Comparison of ENCODE assay signal across 8 cellular contexts in the genomic region with DNA sequence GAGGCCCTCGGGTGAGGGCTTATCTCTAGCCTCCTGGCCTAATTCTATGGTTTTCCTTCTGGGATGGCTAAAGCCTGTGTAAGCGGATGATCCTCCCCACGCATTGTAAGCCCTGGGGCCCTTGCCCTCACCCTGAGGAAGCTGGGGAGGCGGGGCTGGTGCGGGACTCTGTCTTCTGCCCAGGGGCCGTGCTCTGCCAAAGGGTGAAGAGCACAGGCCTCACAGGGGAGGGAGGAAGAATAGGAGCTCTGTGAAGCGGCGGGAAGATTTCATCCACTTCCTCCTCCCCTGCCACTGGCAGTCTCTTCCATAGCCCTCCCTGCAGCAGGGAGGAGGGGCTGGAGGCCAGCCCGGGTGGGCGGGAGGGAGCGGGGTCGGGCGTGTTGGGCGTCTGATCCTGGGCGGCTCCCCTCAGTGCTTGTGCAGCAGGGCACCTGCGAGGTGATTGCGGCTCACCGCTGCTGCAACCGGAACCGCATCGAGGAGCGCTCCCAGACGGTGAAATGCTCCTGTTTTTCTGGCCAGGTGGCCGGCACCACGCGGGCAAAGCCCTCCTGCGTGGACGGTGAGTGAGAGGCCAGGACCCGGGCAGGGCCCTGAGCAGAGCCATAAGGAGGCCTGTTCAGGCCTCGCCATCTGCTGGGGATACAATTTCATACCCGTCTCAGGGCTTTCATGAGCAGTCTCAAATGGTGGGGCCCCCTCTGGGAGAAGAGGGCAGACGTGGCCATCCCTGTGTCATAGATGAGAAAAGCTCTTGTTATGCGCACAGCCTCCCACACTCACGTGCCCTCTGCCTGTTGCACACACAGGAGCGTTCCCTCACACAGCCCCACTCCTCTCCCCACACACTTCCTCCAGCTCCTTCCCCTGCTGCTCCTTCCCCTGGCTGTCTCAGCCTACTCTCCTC. TPM values are rescaled to one million over a fixed set of nuclear protein-coding genes. Genes with fewer than 3 reads are reported as not detected.
DNase-seq lines count a peak whose midpoint lies in the region; TF ChIP-seq lines count a peak whose summit lies in the region.

No MANE protein-coding gene starts in this region.

- H3K27me3 ChIP-seq in SJCRH30 (no peaks in the 10 kb centered on the region), sigmoid colon (peaks cover 0 to 6% (median 0%) of the 10 kb centered on the region in 3 donors), thyroid gland (no peaks in the 10 kb centered on the region)

- no peaks in the 10 kb centered on the region for H3K9me3 ChIP-seq in SJCRH30 (replicated peaks)
- H3K9me3 ChIP-seq in sigmoid colon: no peaks in the 10 kb centered on the region
- no peaks in the 10 kb centered on the region for H3K9me3 ChIP-seq in thyroid gland

- no peaks in the 10 kb centered on the region for H3K36me3 ChIP-seq in SJCRH30
- no peaks in the 10 kb centered on the region for H3K36me3 ChIP-seq in sigmoid colon
- no peaks in the 10 kb centered on the region for H3K36me3 ChIP-seq in thyroid gland

- H3K4me3 ChIP-seq in SJCRH30 (peak overlapping the region; percentile 58), sigmoid colon (peak overlapping the region in 3 of 4 donors; percentile 17 to 28 (median 28)), thyroid gland (replicated peaks in 1 of 3) (no peak overlapping the region)

- TF ChIP-seq CTCF in glutamatergic neuron (IDR thresholded peaks at IDR 0.05; ENCODE audit: partially characterized antibody, unreplicated experiment) (no peak), sigmoid colon (IDR thresholded peaks at IDR 0.05) (no peak), GM10266 (IDR thresholded peaks at IDR 0.05; ENCODE audit: control insufficient read depth, insufficient read depth, low read depth, missing control alignments) (no peak), thyroid gland (IDR thresholded peaks at IDR 0.05) (no peak)

- peaks cover 12% of the 10 kb centered on the region for H3K4me1 Mint-ChIP-seq in glutamatergic neuron (ENCODE audit: low read depth, unreplicated experiment)

- no peak for TF ChIP-seq EP300 in sigmoid colon (IDR thresholded peaks at IDR 0.05)

- 13 to 14% methylated on average over 35 of the region's 35 CpGs for WGBS in sigmoid colon, 2 donors
- WGBS in thyroid gland, 2 donors: 38 to 39% methylated on average over 21 to 29 of the region's 35 CpGs

- H3K27ac ChIP-seq in SJCRH30 (no peak overlapping the region), sigmoid colon (no peak overlapping the region), thyroid gland (no peak overlapping the region)

- H3K27me3 Mint-ChIP-seq in glutamatergic neuron (ENCODE audit: unreplicated experiment): peaks cover 14% of the 10 kb centered on the region

- TF ChIP-seq POLR2A in sigmoid colon (IDR thresholded peaks at IDR 0.05) (no peak), thyroid gland (IDR thresholded peaks at IDR 0.05) (no peak)

- H3K4me1 ChIP-seq in SJCRH30 (no peaks in the 10 kb centered on the region; the same call in 1 of the 2 replicates), sigmoid colon (peaks cover 0 to 19% (median 18%) of the 10 kb centered on the region in 4 donors), thyroid gland (peaks cover 10 to 21% of the 10 kb centered on the region in 2 donors)

- no peaks in the 10 kb centered on the region for H3K36me3 Mint-ChIP-seq in glutamatergic neuron (ENCODE audit: unreplicated experiment)

- intact Hi-C loops in sigmoid colon (cut with DNase I): no loop called here
- intact Hi-C loops in thyroid gland (cut with DNase I): no loop called here

- peaks cover 8% of the 10 kb centered on the region for H3K9me3 Mint-ChIP-seq in glutamatergic neuron (ENCODE audit: unreplicated experiment)

- peak; percentile 35 for DNase-seq in NCI-H2107 treated with DMSO at 0.1 percent for 48 hours (lab: John Stamatoyannopoulos, UW; ENCODE audit: unreplicated experiment)
- DNase-seq in NCI-H2107 (lab: John Stamatoyannopoulos, UW): no peak
- DNase-seq in SJCRH30: peak; percentile 48 to 67
- DNase-seq in glutamatergic neuron: peak; percentile 62
- no peak for DNase-seq in sigmoid colon
- no peak for DNase-seq in hippocampal formation (lab: John Stamatoyannopoulos, UW)
- DNase-seq in GM10266 (ENCODE audit: extremely low spot score): no peak
- DNase-seq in thyroid gland: no peak

- H3K27ac Mint-ChIP-seq in glutamatergic neuron (ENCODE audit: unreplicated experiment): peak overlapping the region; percentile 82

- peak overlapping the region; percentile 81 for H3K4me3 Mint-ChIP-seq in glutamatergic neuron (ENCODE audit: unreplicated experiment)

RNA-seq across cellular contexts. Expression of gene PPM1J, which starts 7.7 kb away (rescaled TPM):
- total RNA-seq in SJCRH30 (2014; rRNA removed; shearing (Covaris generic)): 0.85 and 1.2 TPM in 2 replicates
- 0.69 TPM for total RNA-seq in glutamatergic neuron (ENCODE audit: unreplicated experiment)
- 1 to 10 TPM in 3 of 4 donors, under 1 TPM in 1; 0.36 to 1.6 (median 1.4) TPM for total RNA-seq in sigmoid colon
- 1 to 10 TPM in 1 of 3 donors, under 1 TPM in 2; 0.60 to 2.5 (median 0.92) TPM for polyA plus RNA-seq in sigmoid colon
- total RNA-seq in thyroid gland: 1 to 10 TPM; 1.7 to 4.8 (median 3.0) TPM

RNA-seq across cellular contexts. Expression of gene RHOC, which starts 15.9 kb away (rescaled TPM):
- 72.4 and 87.5 TPM in 2 replicates for total RNA-seq in SJCRH30 (2014; rRNA removed; shearing (Covaris generic))
- total RNA-seq in glutamatergic neuron (ENCODE audit: unreplicated experiment) (130 TPM), sigmoid colon (100 to 1,000 TPM; 181 to 244 (median 192) TPM), thyroid gland (100 to 1,000 TPM; 125 to 188 (median 175) TPM)
- polyA plus RNA-seq in sigmoid colon: 1,000 to 10,000 TPM in 1 of 3 donors, 100 to 1,000 TPM in 2; 443 to 1,259 (median 789) TPM

RNA-seq across cellular contexts. Expression of gene MOV10, which starts 48.4 kb away (rescaled TPM):
- total RNA-seq in SJCRH30 (2014; rRNA removed; shearing (Covaris generic)): 35.4 and 45.7 TPM in 2 replicates
- total RNA-seq in glutamatergic neuron (ENCODE audit: unreplicated experiment): 5.2 TPM
- 10 to 100 TPM; 16.5 to 43.8 (median 22.3) TPM for total RNA-seq in sigmoid colon
- 10 to 100 TPM; 28.8 to 60.1 (median 34.2) TPM for polyA plus RNA-seq in sigmoid colon
- total RNA-seq in thyroid gland: 10 to 100 TPM; 20.2 to 27.7 (median 27.5) TPM

Comparison
In these comparisons a context has a peak if more than half of its experiments do, and no peak if none do; other contexts are left out.
1. DNase-seq: peak in NCI-H2107 treated with DMSO at 0.1 percent for 48 hours (single experiment), SJCRH30 (2 of 2) and glutamatergic neuron (single experiment); none in NCI-H2107 (single experiment), sigmoid colon (single experiment), hippocampal formation (0 of 2), GM10266 (single experiment) and thyroid gland (0 of 2).
2. H3K4me3 ChIP-seq: peak in SJCRH30 (single experiment) and sigmoid colon (3 of 4); none in thyroid gland (0 of 3).